In the genomic region with DNA sequence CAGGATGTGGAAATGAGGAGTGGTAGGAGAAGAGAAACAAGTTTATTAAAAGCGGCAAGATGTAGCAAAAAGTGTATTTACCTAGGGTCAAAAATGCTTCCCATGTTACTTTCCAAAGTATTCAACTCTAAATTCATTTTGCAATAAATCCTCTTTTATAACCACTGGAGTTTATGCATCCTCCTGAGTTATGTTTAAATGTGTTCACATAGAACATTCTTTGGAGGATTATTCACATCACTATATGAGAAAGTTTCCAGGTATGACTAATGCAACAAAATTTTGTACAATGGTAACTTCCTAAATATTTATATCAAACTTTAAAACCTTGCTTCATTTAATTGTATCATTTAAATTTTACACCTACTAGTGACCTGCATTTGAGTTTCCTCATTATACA, we compare ENCODE assay signal across 17 cellular contexts.
DNase-seq lines count a peak whose midpoint lies in the region; ATAC-seq and TF ChIP-seq lines count a peak whose summit lies in the region.
"Had no signal": no experiment of that assay in that cellular context is flagged by ENCODE, and none has a peak within 500 bp of the region (broad histone marks: within the 10 kb centered on the region; RNA-seq: fewer than 3 reads in every experiment).

No MANE protein-coding gene starts in this region.

- H3K9me3 ChIP-seq in breast epithelium (no peaks in the 10 kb centered on the region), adipocyte (ENCODE audit: control insufficient read depth, low read length) (no peaks in the 10 kb centered on the region), Karpas-422 (ENCODE audit: low read length) (peaks cover 12% of the 10 kb centered on the region; the same call in 1 of the 2 replicates)
- H3K9me3 ChIP-seq: thyroid gland had no signal

- no peak overlapping the region for H2AFZ ChIP-seq in Karpas-422 (ENCODE audit: low read length)
- H2AFZ ChIP-seq: hepatocyte had no signal

- H3K27ac ChIP-seq in breast epithelium (no peak overlapping the region), Karpas-422 (ENCODE audit: low read length) (no peak overlapping the region)
- H3K27ac ChIP-seq: 22Rv1, hepatocyte, KMS-11, thyroid gland had no signal

- H3K36me3 Mint-ChIP-seq in MCF 10A (ENCODE audit: insufficient read depth, unreplicated experiment), result no peaks in the 10 kb centered on the region

- TF ChIP-seq CTCF in MCF 10A (IDR thresholded peaks at IDR 0.05; ENCODE audit: unreplicated experiment) (no peak), breast epithelium (IDR thresholded peaks at IDR 0.05) (no peak)

- no peak overlapping the region for H3K4me3 ChIP-seq in breast epithelium
- H3K4me3 ChIP-seq in adipocyte (ENCODE audit: low read length), result no peak overlapping the region
- no peak overlapping the region for H3K4me3 ChIP-seq in Karpas-422 (ENCODE audit: low read length)
- H3K4me3 ChIP-seq: hepatocyte, thyroid gland had no signal

- H3K4me1 ChIP-seq in breast epithelium, result no peaks in the 10 kb centered on the region
- peaks cover 28% of the 10 kb centered on the region for H3K4me1 ChIP-seq in adipocyte (ENCODE audit: control insufficient read depth, insufficient read depth, low read length)
- no peaks in the 10 kb centered on the region for H3K4me1 ChIP-seq in Karpas-422 (ENCODE audit: low read length)

- H3K9ac ChIP-seq in adipocyte (ENCODE audit: low read length) (no peak overlapping the region), Karpas-422 (ENCODE audit: low read length) (no peak overlapping the region)
- H3K9ac ChIP-seq: KMS-11 had no signal

- BruUV-seq in MCF 10A (replicated peaks; lab: Mats Ljungman, UMichigan), result no TSS peak

- no peaks in the 10 kb centered on the region for H3K27me3 ChIP-seq in breast epithelium
- no peaks in the 10 kb centered on the region for H3K27me3 ChIP-seq in adipocyte (replicated peaks; ENCODE audit: control insufficient read depth, insufficient read depth, low read length)
- H3K27me3 ChIP-seq in Karpas-422 (ENCODE audit: low read length), result no peaks in the 10 kb centered on the region
- H3K27me3 ChIP-seq: hepatocyte, thyroid gland had no signal

- TF ChIP-seq POLR2A in breast epithelium (IDR thresholded peaks at IDR 0.05), result no peak

- POLR2A ChIA-PET in MCF 10A (lab: Yijun Ruan, JAX), result no interaction called here

- H3K9me2 ChIP-seq in Karpas-422 (replicated peaks; ENCODE audit: insufficient read depth, low read length), result no peaks in the 10 kb centered on the region

- peaks cover 8% of the 10 kb centered on the region for H3K9me3 Mint-ChIP-seq in MCF 10A (ENCODE audit: unreplicated experiment)

- no peak overlapping the region for H3K4me2 ChIP-seq in Karpas-422 (ENCODE audit: low read depth, low read length, poor library complexity, severe bottlenecking)
- H3K4me2 ChIP-seq: hepatocyte, KMS-11 had no signal

- no peaks in the 10 kb centered on the region for H3K27me3 Mint-ChIP-seq in MCF 10A (ENCODE audit: insufficient read depth, unreplicated experiment)
- H3K27me3 Mint-ChIP-seq: activated CD4-positive, alpha-beta memory T cell treated with anti-CD3 and anti-CD28 coated beads, Interleukin-2, amount 10 ng/mL, durations not matched to agents 7 days and 5 days had no signal

- no peaks in the 10 kb centered on the region for H3K36me3 ChIP-seq in breast epithelium
- no peaks in the 10 kb centered on the region for H3K36me3 ChIP-seq in adipocyte (ENCODE audit: control insufficient read depth, insufficient read depth, low read length, severe bottlenecking)
- H3K36me3 ChIP-seq in Karpas-422 (ENCODE audit: insufficient read depth, low read length), result no peaks in the 10 kb centered on the region
- H3K36me3 ChIP-seq: thyroid gland had no signal

- DNase-seq in MCF 10A (ENCODE audit: unreplicated experiment) (peak; percentile 75), breast epithelium (ENCODE audit: low spot score in 2 of 2) (no peak), adipocyte (ENCODE audit: low read depth) (peak; percentile 59), fibroblast of the conjunctiva (ENCODE audit: low read depth) (peak; percentile 17), KG1 (lab: John Stamatoyannopoulos, UW) (no peak), Right ventricle myocardium inferior (ENCODE audit: missing footprints) (no peak), Karpas-422 (no peak)
- DNase-seq: activated CD4-positive, alpha-beta memory T cell treated with anti-CD3 and anti-CD28 coated beads, Interleukin-2, amount 10 ng/mL, durations not matched to agents 7 days and 5 days; left cardiac atrium; NCI-H1417; occipital lobe; small intestine; thyroid gland had no signal

- H3K4me1 Mint-ChIP-seq in MCF 10A (ENCODE audit: insufficient read depth, unreplicated experiment), result peaks cover 29% of the 10 kb centered on the region
- H3K4me1 Mint-ChIP-seq: activated CD4-positive, alpha-beta memory T cell treated with anti-CD3 and anti-CD28 coated beads, Interleukin-2, amount 10 ng/mL, durations not matched to agents 7 days and 5 days had no signal

- ATAC-seq in HG03571 (IDR thresholded peaks at IDR 0.05; ENCODE audit: unreplicated experiment), result no peak
- ATAC-seq in Right ventricle myocardium inferior, result no peak
- ATAC-seq: left cardiac atrium had no signal

- CTCF ChIA-PET in MCF 10A (lab: Yijun Ruan, JAX), result interaction anchor here (0.6 kb wide), 2 partner anchors 13 to 87 kb away, joined by 3 read pairs; no protein-coding TSS in a partner anchor

- H3K4me3 Mint-ChIP-seq in MCF 10A (ENCODE audit: unreplicated experiment), result peak overlapping the region; percentile 9
- H3K4me3 Mint-ChIP-seq: activated CD4-positive, alpha-beta memory T cell treated with anti-CD3 and anti-CD28 coated beads, Interleukin-2, amount 10 ng/mL, durations not matched to agents 7 days and 5 days had no signal

- H4K20me1 ChIP-seq in Karpas-422 (ENCODE audit: insufficient read depth, low read depth, low read length), result no peaks in the 10 kb centered on the region

- no peaks in the 10 kb centered on the region for H3K79me2 ChIP-seq in Karpas-422 (ENCODE audit: low read length)
- H3K79me2 ChIP-seq: hepatocyte had no signal

- intact Hi-C loops in MCF 10A (cut with micrococcal nuclease) (loop anchor here (1.0 to 5.0 kb wide), 2 partner anchors 23 to 471 kb away; no protein-coding TSS in a partner anchor), breast epithelium (cut with DNase I; ENCODE audit: low total_unique reads) (no loop called here), Right ventricle myocardium inferior (cut with DNase I) (no loop called here)

- H3K27ac Mint-ChIP-seq in MCF 10A (ENCODE audit: low read depth, unreplicated experiment), result peak overlapping the region; percentile 90
- H3K27ac Mint-ChIP-seq: activated CD4-positive, alpha-beta memory T cell treated with anti-CD3 and anti-CD28 coated beads, Interleukin-2, amount 10 ng/mL, durations not matched to agents 7 days and 5 days had no signal

Comparison
In these comparisons a context has a peak if more than half of its experiments do, and no peak if none do; other contexts are left out.
1. DNase-seq: peak in MCF 10A (single experiment), adipocyte (single experiment) and fibroblast of the conjunctiva (single experiment); none in breast epithelium (0 of 2), KG1 (single experiment), Right ventricle myocardium inferior (single experiment) and Karpas-422 (single experiment).